ENCODE assay signal across 8 cellular contexts in genomic region chrX:21479695-21480280, GRCh38.
A peak's percentile ranks its signal among the peaks of the same experiment; 100 is the strongest.
DNase-seq lines count a peak whose midpoint lies in the region; ATAC-seq and TF ChIP-seq lines count a peak whose summit lies in the region.

No MANE protein-coding gene starts in this region.

- H3K9me3 Mint-ChIP-seq in CD4-positive, alpha-beta memory T cell, result no peaks in the 10 kb centered on the region
- no peaks in the 10 kb centered on the region for H3K9me3 Mint-ChIP-seq in stimulated activated naive B cell treated with anti-CD40 and anti-IgM and Interleukin-4, amounts not matched to agents 10 μg/mL and 1 μg/mL and 100 μg/mL, for 72 hours

- H3K27me3 Mint-ChIP-seq in CD4-positive, alpha-beta memory T cell, result no peaks in the 10 kb centered on the region
- H3K27me3 Mint-ChIP-seq in stimulated activated naive B cell treated with anti-CD40 and anti-IgM and Interleukin-4, amounts not matched to agents 10 μg/mL and 1 μg/mL and 100 μg/mL, for 72 hours, result no peaks in the 10 kb centered on the region

- H3K36me3 Mint-ChIP-seq in CD4-positive, alpha-beta memory T cell, result no peaks in the 10 kb centered on the region
- H3K36me3 Mint-ChIP-seq in stimulated activated naive B cell treated with anti-CD40 and anti-IgM and Interleukin-4, amounts not matched to agents 10 μg/mL and 1 μg/mL and 100 μg/mL, for 72 hours, result no peaks in the 10 kb centered on the region

- H3K4me3 Mint-ChIP-seq in CD4-positive, alpha-beta memory T cell, result no peak overlapping the region
- H3K4me3 Mint-ChIP-seq in stimulated activated naive B cell treated with anti-CD40 and anti-IgM and Interleukin-4, amounts not matched to agents 10 μg/mL and 1 μg/mL and 100 μg/mL, for 72 hours, result no peak overlapping the region

- no peaks in the 10 kb centered on the region for H3K4me1 ChIP-seq in CD4-positive, alpha-beta memory T cell (ENCODE audit: insufficient read depth, low read length)

- peak overlapping the region in 1 of 7 donors; percentile 60 for H3K27ac Mint-ChIP-seq in CD4-positive, alpha-beta memory T cell
- no peak overlapping the region for H3K27ac Mint-ChIP-seq in stimulated activated naive B cell treated with anti-CD40 and anti-IgM and Interleukin-4, amounts not matched to agents 10 μg/mL and 1 μg/mL and 100 μg/mL, for 72 hours

- H3K27me3 ChIP-seq in CD4-positive, alpha-beta memory T cell (ENCODE audit: insufficient read depth, low read length), result no peaks in the 10 kb centered on the region

- POLR2A ChIA-PET in CD4-positive, alpha-beta memory T cell (lab: Charles Lee; ENCODE audit: partially characterized antibody), result no interaction called here

- DNase-seq in CD4-positive, alpha-beta memory T cell, result peak in 4 of 5 donors; percentile 33 to 49 (median 37)
- DNase-seq in NCI-H2029 treated with DMSO at 0.1 percent for 48 hours (lab: John Stamatoyannopoulos, UW), result peak; percentile 4
- DNase-seq in hepatic stellate cell (ENCODE audit: low spot score), result peak; percentile 8
- no peak for DNase-seq in stimulated activated naive B cell treated with anti-CD40 and anti-IgM and Interleukin-4, amounts not matched to agents 10 μg/mL and 1 μg/mL and 100 μg/mL, for 72 hours
- no peak for DNase-seq in KG1 (lab: John Stamatoyannopoulos, UW)

- H3K9me3 ChIP-seq in CD4-positive, alpha-beta memory T cell (ENCODE audit: control insufficient read depth in 1 of 2, low read length in 2 of 2), result no peaks in the 10 kb centered on the region

- no peak overlapping the region for H3K27ac ChIP-seq in CD4-positive, alpha-beta memory T cell (ENCODE audit: low read depth, low read length)

- H3K4me1 Mint-ChIP-seq in CD4-positive, alpha-beta memory T cell, result no peaks in the 10 kb centered on the region
- H3K4me1 Mint-ChIP-seq in stimulated activated naive B cell treated with anti-CD40 and anti-IgM and Interleukin-4, amounts not matched to agents 10 μg/mL and 1 μg/mL and 100 μg/mL, for 72 hours, result peaks cover 4 to 5% of the 10 kb centered on the region in 2 donors

- no peak overlapping the region for H3K4me3 ChIP-seq in CD4-positive, alpha-beta memory T cell (ENCODE audit: low read length in 2 of 2)
- no peak overlapping the region for H3K4me3 ChIP-seq in WI38 (ENCODE audit: low read depth, low read length)

- peak; percentile 26; the same call in 1 of the 2 replicates for TF ChIP-seq CTCF in WI38 (IDR thresholded peaks at IDR 0.05; ENCODE audit: low read depth, low read length)

- CTCF ChIA-PET in CD4-positive, alpha-beta memory T cell (lab: Charles Lee; ENCODE audit: partially characterized antibody), result interaction anchor here (0.7 to 3.6 kb wide), 5 partner anchors 9 to 950 kb away, joined by 3 to 70 read pairs (median 10); no protein-coding TSS in a partner anchor

- intact Hi-C loops in CD4-positive, alpha-beta memory T cell (cut with micrococcal nuclease), result loop anchor here (1.0 to 10.0 kb wide), 3 partner anchors 245 to 949 kb away; no protein-coding TSS in a partner anchor

- no peaks in the 10 kb centered on the region for H3K36me3 ChIP-seq in CD4-positive, alpha-beta memory T cell (ENCODE audit: insufficient read depth, low read length)

- ATAC-seq in GM18508 (IDR thresholded peaks at IDR 0.05; ENCODE audit: insufficient read depth, unreplicated experiment), result peak; percentile 83
- ATAC-seq in HG02938 (IDR thresholded peaks at IDR 0.05; ENCODE audit: unreplicated experiment), result peak; percentile 61
- ATAC-seq in stimulated activated naive B cell treated with anti-CD40 and anti-IgM and Interleukin-4, amounts not matched to agents 10 μg/mL and 1 μg/mL and 100 μg/mL, for 72 hours (replicated peaks), result peak; percentile 74 to 86

Comparison
In these comparisons a context has a peak if more than half of its experiments do, and no peak if none do; other contexts are left out.
1. DNase-seq: peak in CD4-positive, alpha-beta memory T cell (4 of 5), NCI-H2029 treated with DMSO at 0.1 percent for 48 hours (single experiment) and hepatic stellate cell (single experiment); none in stimulated activated naive B cell treated with anti-CD40 and anti-IgM and Interleukin-4, amounts not matched to agents 10 μg/mL and 1 μg/mL and 100 μg/mL, for 72 hours (single experiment) and KG1 (single experiment).
2. Peak in every context shown above with its lines, with median percentiles within 50 percentile points of each other: ATAC-seq.